In genomic region chr3:17872457-17872856, GRCh38 we compare ENCODE assay signal across 34 cellular contexts.
"Had no signal": no experiment of that assay in that cellular context is flagged by ENCODE, and none has a peak within 500 bp of the region (broad histone marks: within the 10 kb centered on the region; RNA-seq: fewer than 3 reads in every experiment).

No MANE protein-coding gene starts in this region.

- H3K4me3 ChIP-seq: MG63 had no signal

- H3K4me2 ChIP-seq: KMS-11 had no signal

- DNase-seq: Karpas-422, Kasumi-1, MG63, MM.1S, MV-4-11, NCI-H1048, NCI-H1092, NCI-H1092 treated with DMSO at 0.1 percent for 48 hours, NCI-H1105, NCI-H1105 treated with DMSO at 0.1 percent for 48 hours, NCI-H1417, NCI-H1417 treated with DMSO at 0.1 percent for 48 hours, NCI-H1436, NCI-H1436 treated with DMSO at 0.1 percent for 48 hours, NCI-H146, NCI-H1694, NCI-H1694 treated with DMSO at 0.1 percent for 48 hours, NCI-H187, NCI-H187 treated with DMSO at 0.1 percent for 48 hours, NCI-H1930, NCI-H2029, NCI-H2029 treated with DMSO at 0.1 percent for 48 hours, NCI-H2081, NCI-H2081 treated with DMSO at 0.1 percent for 48 hours, NCI-H2107, NCI-H2171, NCI-H2171 treated with DMSO at 0.1 percent for 48 hours, NCI-H2227 treated with DMSO at 0.1 percent for 48 hours, NCI-H226, NCI-H345, NCI-H446, NCI-H446 treated with DMSO at 0.1 percent for 48 hours, NCI-H510A had no signal

- H3K27me3 ChIP-seq: MG63 had no signal

- H3K36me3 ChIP-seq: MG63 had no signal

- H3K9ac ChIP-seq: KMS-11 had no signal

- H3K27ac ChIP-seq: KMS-11 had no signal

- H3K9me3 ChIP-seq: MG63 had no signal
